26 cellular contexts compared by ENCODE assay signal in the genomic region with DNA sequence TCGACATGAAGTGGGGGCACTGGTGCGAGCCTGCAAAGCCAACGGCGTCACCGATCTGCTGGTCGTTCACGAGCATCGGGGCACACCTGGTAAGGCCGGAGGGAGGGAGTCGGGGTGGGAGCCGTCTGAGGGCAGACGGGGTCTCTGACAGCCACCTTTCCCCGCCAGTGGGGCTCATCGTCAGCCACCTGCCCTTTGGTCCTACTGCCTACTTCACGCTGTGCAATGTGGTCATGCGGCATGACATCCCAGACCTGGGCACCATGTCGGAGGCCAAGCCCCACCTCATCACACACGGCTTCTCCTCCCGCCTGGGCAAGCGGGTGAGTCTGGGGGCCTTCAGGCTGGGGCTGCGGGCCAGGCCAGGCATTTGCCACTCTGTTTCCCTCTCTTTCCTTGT.
"Had no signal": no experiment of that assay in that cellular context is flagged by ENCODE, and none has a peak within 500 bp of the region (broad histone marks: within the 10 kb centered on the region; RNA-seq: fewer than 3 reads in every experiment).

No MANE protein-coding gene starts in this region.

- ATAC-seq: gastrocnemius medialis; left lung; pancreas; right cardiac atrium; stimulated activated naive CD8-positive, alpha-beta T cell treated with anti-CD3 and anti-CD28 coated beads, Interleukin-15, Interleukin-2, amounts not matched to agents 100 U/mL and 50 U/mL, for 24 hours; T-cell; upper lobe of right lung had no signal

- H3K27me3 ChIP-seq: adrenal gland, ascending aorta, brain microvascular endothelial cell, esophagus squamous epithelium, gastrocnemius medialis, left lung, pancreas, upper lobe of right lung had no signal

- H3K27ac ChIP-seq: adrenal gland, ascending aorta, brain microvascular endothelial cell, esophagus squamous epithelium, gastrocnemius medialis, left lung, pancreas, upper lobe of right lung, WERI-Rb-1 had no signal

- H3K9me3 ChIP-seq: adrenal gland, ascending aorta, esophagus squamous epithelium, gastrocnemius medialis, left lung, pancreas, upper lobe of right lung had no signal

- H3K27ac Mint-ChIP-seq: T-cell; T-helper 2 cell treated with Interferon-gamma antibody and Interleukin-4, amounts not matched to agents 5 μg/mL and 100 μg/mL, for 36 hours had no signal

- DNase-seq: activated CD4-positive, alpha-beta T cell treated with anti-CD3 and anti-CD28 coated beads, Interleukin-2, amount 50 U/mL, for 1 hour; activated CD4-positive, CD25-positive, alpha-beta regulatory T cell treated with anti-CD3 and anti-CD28 coated beads, Interleukin-2, amount 50 U/mL, for 72 hours; activated CD8-positive, alpha-beta memory T cell treated with anti-CD3 and anti-CD28 coated beads for 24 hours; activated CD8-positive, alpha-beta memory T cell treated with anti-CD3 and anti-CD28 coated beads, Interleukin-2, amount 50 U/mL, for 4 hours; activated gamma-delta T cell; activated naive CD4-positive, alpha-beta T cell treated with anti-CD3 and anti-CD28 coated beads, Interleukin-2, amount 50 U/mL, for 16 hours; brain microvascular endothelial cell; caudate nucleus; esophagus squamous epithelium; gastrocnemius medialis; hippocampal formation; kidney glomerular epithelial cell; naive B cell; pancreas; stimulated activated CD4-positive, alpha-beta T cell treated with anti-CD3 and anti-CD28 coated beads, Interleukin-12 subunit alpha, Interleukin-12 subunit beta, amount 100 ng/mL, for 4 hours; stimulated activated CD4-positive, alpha-beta T cell treated with anti-CD3 and anti-CD28 coated beads, Interleukin-4, amount 100 ng/mL, for 4 hours; stimulated activated naive CD8-positive, alpha-beta T cell treated with anti-CD3 and anti-CD28 coated beads, Interleukin-15, Interleukin-2, amounts not matched to agents 100 U/mL and 50 U/mL, for 24 hours; T-cell; upper lobe of right lung; WERI-Rb-1 had no signal

- H3K27me3 Mint-ChIP-seq: naive B cell, T-cell had no signal

- H3K4me3 ChIP-seq: adrenal gland, ascending aorta, esophagus squamous epithelium, gastrocnemius medialis, left lung, lung, pancreas, upper lobe of right lung had no signal

- H3K9me3 Mint-ChIP-seq: T-cell; T-helper 2 cell treated with Interferon-gamma antibody and Interleukin-4, amounts not matched to agents 5 μg/mL and 100 μg/mL, for 36 hours had no signal
